ENCODE assay signal across 28 cellular contexts in the genomic region with DNA sequence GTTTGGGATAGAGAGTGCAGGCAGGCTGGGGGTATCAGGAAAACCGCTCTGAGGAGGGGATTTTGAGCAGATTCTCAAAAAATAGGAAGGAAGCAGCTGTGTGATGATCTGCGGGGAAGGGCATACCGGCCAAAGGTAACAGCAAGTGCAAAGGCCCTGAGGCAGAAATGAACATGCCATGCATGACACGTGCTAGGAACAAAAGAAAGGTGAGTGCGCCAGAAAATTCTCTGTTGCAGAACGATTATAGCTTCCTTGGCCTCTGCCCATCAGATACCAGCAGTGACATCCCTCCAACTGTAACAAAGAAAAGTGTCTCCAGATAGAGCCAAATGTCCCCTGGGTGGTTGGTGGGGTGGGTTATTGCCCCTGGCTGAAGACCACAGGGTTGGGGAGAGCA. TPM values are rescaled to one million over a fixed set of nuclear protein-coding genes. Genes with fewer than 3 reads are reported as not detected.
"Had no signal": no experiment of that assay in that cellular context is flagged by ENCODE, and none has a peak within 500 bp of the region (broad histone marks: within the 10 kb centered on the region; RNA-seq: fewer than 3 reads in every experiment).

No MANE protein-coding gene starts in this region.

- H3K4me3 ChIP-seq: coronary artery, esophagus squamous epithelium, heart right ventricle, left lung, prostate gland, right atrium auricular region, thoracic aorta, tibial nerve, vagina had no signal

- H3K4me1 Mint-ChIP-seq: naive thymus-derived CD8-positive, alpha-beta T cell; stimulated activated memory B cell treated with anti-CD40 and anti-IgM and Interleukin-4, amounts not matched to agents 10 μg/mL and 1 μg/mL and 100 μg/mL, for 72 hours had no signal

- ATAC-seq: left cardiac atrium; left lung; naive thymus-derived CD8-positive, alpha-beta T cell; sciatic nerve; stimulated activated memory B cell treated with anti-CD40 and anti-IgM and Interleukin-4, amounts not matched to agents 10 μg/mL and 1 μg/mL and 100 μg/mL, for 72 hours; stimulated activated naive CD8-positive, alpha-beta T cell treated with anti-CD3 and anti-CD28 coated beads, Interleukin-15, Interleukin-2, amounts not matched to agents 100 U/mL and 50 U/mL, for 24 hours had no signal

- H3K36me3 ChIP-seq: esophagus squamous epithelium, heart right ventricle, left lung, prostate gland, right atrium auricular region, thoracic aorta, tibial nerve, vagina had no signal

- FAIRE-seq: endothelial cell of umbilical vein, islet of Langerhans had no signal

- DNase-seq: dermis blood vessel endothelial cell; effector memory CD4-positive, alpha-beta T cell; esophagus squamous epithelium; foreskin melanocyte; glutamatergic neuron; heart right ventricle; hippocampal formation; left cardiac atrium; naive thymus-derived CD8-positive, alpha-beta T cell; stimulated activated CD4-positive, alpha-beta T cell treated with anti-CD3 and anti-CD28 coated beads, Interleukin-2, amount 100 ng/mL, for 24 hours; stimulated activated CD4-positive, alpha-beta T cell treated with anti-CD3 and anti-CD28 coated beads, Interleukin-4, amount 100 ng/mL, for 24 hours; stimulated activated naive CD8-positive, alpha-beta T cell treated with anti-CD3 and anti-CD28 coated beads, Interleukin-15, Interleukin-2, amounts not matched to agents 100 U/mL and 50 U/mL, for 24 hours; substantia nigra had no signal

- H3K27ac Mint-ChIP-seq: naive thymus-derived CD8-positive, alpha-beta T cell; stimulated activated memory B cell treated with anti-CD40 and anti-IgM and Interleukin-4, amounts not matched to agents 10 μg/mL and 1 μg/mL and 100 μg/mL, for 72 hours had no signal

- H3K4me3 Mint-ChIP-seq: naive thymus-derived CD8-positive, alpha-beta T cell; neural crest cell; stimulated activated memory B cell treated with anti-CD40 and anti-IgM and Interleukin-4, amounts not matched to agents 10 μg/mL and 1 μg/mL and 100 μg/mL, for 72 hours had no signal

- H3K4me1 ChIP-seq: left lung, prostate gland had no signal

- H3K27me3 ChIP-seq: heart right ventricle, left lung, right atrium auricular region, tibial nerve, vagina had no signal

- H3K27ac ChIP-seq: coronary artery, heart right ventricle, left lung, prostate gland, right atrium auricular region, thoracic aorta had no signal

- H3K9me3 ChIP-seq: prostate gland, vagina had no signal

- H3K9me3 Mint-ChIP-seq: neural crest cell had no signal

- H3K36me3 Mint-ChIP-seq: stimulated activated memory B cell treated with anti-CD40 and anti-IgM and Interleukin-4, amounts not matched to agents 10 μg/mL and 1 μg/mL and 100 μg/mL, for 72 hours had no signal

RNA-seq across cellular contexts. Expression of gene FAM131C, which starts 37.0 kb away (rescaled TPM):
- total RNA-seq: dermis blood vessel endothelial cell; endothelial cell of umbilical vein; left lung; lung microvascular endothelial cell; mesenteric fat pad; myocyte; naive thymus-derived CD8-positive, alpha-beta T cell; prostate gland; sciatic nerve; thoracic aorta; tibial nerve had no signal
- polyA plus RNA-seq: naive thymus-derived CD8-positive, alpha-beta T cell had no signal

RNA-seq across cellular contexts. Expression of gene EPHA2, which starts 45.4 kb away (rescaled TPM):
- total RNA-seq: naive thymus-derived CD8-positive, alpha-beta T cell had no signal
- polyA plus RNA-seq: naive thymus-derived CD8-positive, alpha-beta T cell had no signal
